ENCODE assay signal across 8 cellular contexts in the genomic region with DNA sequence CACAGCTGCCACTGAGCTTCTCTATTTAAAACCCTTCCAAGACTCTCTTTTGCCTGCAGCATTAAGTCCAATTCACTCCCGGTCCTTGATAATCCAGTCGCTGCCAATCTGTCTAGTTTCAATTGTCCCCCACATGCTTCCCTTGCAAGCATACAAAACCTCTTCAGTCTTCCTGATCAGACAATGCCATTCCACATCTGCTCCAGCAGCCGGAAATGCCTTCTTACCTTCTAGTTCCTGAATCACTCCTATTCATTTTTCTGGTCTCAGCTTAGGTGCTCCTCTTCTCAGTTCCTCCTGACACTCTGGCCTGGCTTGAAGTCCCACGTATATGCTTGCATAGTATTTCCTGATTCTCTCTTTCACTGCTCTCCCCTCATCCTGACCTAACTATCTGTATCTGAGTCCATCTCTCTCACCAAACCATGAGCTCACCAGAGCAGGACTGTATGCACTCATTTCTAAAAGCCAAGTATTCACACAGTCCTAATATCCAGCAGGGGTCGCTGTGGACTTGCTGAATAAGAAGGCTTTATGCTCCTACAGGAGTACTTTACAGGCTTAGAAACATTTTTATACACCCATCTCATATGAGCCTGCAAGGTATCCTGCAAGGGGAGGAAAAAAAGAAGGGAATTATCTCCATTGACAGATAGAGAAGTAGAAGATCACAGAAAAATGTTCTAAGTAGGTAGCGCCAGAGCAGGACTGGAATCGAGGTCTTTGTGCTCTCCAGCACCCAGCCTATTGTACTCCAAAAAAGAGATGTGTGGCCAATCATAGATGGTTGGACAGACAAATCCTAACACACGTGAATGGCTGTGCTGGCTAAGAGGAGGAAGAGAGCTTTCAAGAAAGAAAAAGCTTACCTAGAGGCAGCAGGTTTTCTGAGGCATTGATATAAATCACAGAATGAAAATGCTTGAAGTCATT. TPM values are rescaled to one million over a fixed set of nuclear protein-coding genes. Genes with fewer than 3 reads are reported as not detected.
DNase-seq lines count a peak whose midpoint lies in the region; ATAC-seq and TF ChIP-seq lines count a peak whose summit lies in the region.

No MANE protein-coding gene starts in this region.

- 0 out of 2 replicates have a peak, but pooled peaks cover 6% of the 10 kb centered on the region for H3K4me1 ChIP-seq in Caco-2

- no peaks in the 10 kb centered on the region for H3K27me3 ChIP-seq in Caco-2 (replicated peaks; ENCODE audit: control insufficient read depth, insufficient read depth, low read length)

- POLR2A ChIA-PET in Caco-2 (lab: Charles Lee) = interaction anchor here (0.6 kb wide), 1 partner anchor 182 kb away, joined by 3 read pairs; no protein-coding TSS in a partner anchor

- intact Hi-C loops in Caco-2 (cut with micrococcal nuclease; ENCODE audit: unreplicated experiment) = loop anchor here (1.0 kb wide), 3 partner anchors 103 to 319 kb away; no protein-coding TSS in a partner anchor
- intact Hi-C loops in cardiac septum (cut with DNase I) = loop anchor here (2.0 to 10.0 kb wide), 3 partner anchors 103 to 319 kb away; no protein-coding TSS in a partner anchor

- TF ChIP-seq CTCF in Caco-2 (IDR thresholded peaks at IDR 0.05; ENCODE audit: insufficient read depth in 1 of 2, low read depth in 1 of 2, low read length in 1 of 2, severe bottlenecking in 1 of 2, unreplicated experiment in 1 of 2) = peak; percentile 96

- CTCF ChIA-PET in Caco-2 (lab: Charles Lee) = interaction anchor here (0.6 to 2.8 kb wide), 30 partner anchors 10 to 455 kb away, joined by 3 to 34 read pairs (median 4); a partner anchor contains a TSS

- H3K27ac Mint-ChIP-seq in Caco-2 (ENCODE audit: unreplicated experiment) = no peak overlapping the region
- no peak overlapping the region for H3K27ac Mint-ChIP-seq in activated naive CD8-positive, alpha-beta T cell treated with anti-CD3 and anti-CD28 coated beads, Interleukin-2, amount 50 U/mL, for 24 hours

- peak; percentile 61 for ATAC-seq in GM21786 (IDR thresholded peaks at IDR 0.05; ENCODE audit: unreplicated experiment)
- ATAC-seq in activated naive CD8-positive, alpha-beta T cell treated with anti-CD3 and anti-CD28 coated beads, Interleukin-2, amount 50 U/mL, for 24 hours = peak; percentile 52
- no peak for ATAC-seq in HG03457 (IDR thresholded peaks at IDR 0.05; ENCODE audit: unreplicated experiment)

- no peak overlapping the region for H3K4me3 ChIP-seq in Caco-2 (ENCODE audit: low read depth, low read length)

- no peaks in the 10 kb centered on the region for H3K4me1 Mint-ChIP-seq in Caco-2 (ENCODE audit: low read depth, unreplicated experiment)
- peaks cover 28% of the 10 kb centered on the region for H3K4me1 Mint-ChIP-seq in activated naive CD8-positive, alpha-beta T cell treated with anti-CD3 and anti-CD28 coated beads, Interleukin-2, amount 50 U/mL, for 24 hours

- H3K4me3 Mint-ChIP-seq in Caco-2 (ENCODE audit: unreplicated experiment) = no peak overlapping the region
- no peak overlapping the region for H3K4me3 Mint-ChIP-seq in activated naive CD8-positive, alpha-beta T cell treated with anti-CD3 and anti-CD28 coated beads, Interleukin-2, amount 50 U/mL, for 24 hours

- H3K36me3 Mint-ChIP-seq in Caco-2 (ENCODE audit: insufficient read depth, unreplicated experiment) = no peaks in the 10 kb centered on the region
- H3K36me3 Mint-ChIP-seq in activated naive CD8-positive, alpha-beta T cell treated with anti-CD3 and anti-CD28 coated beads, Interleukin-2, amount 50 U/mL, for 24 hours (ENCODE audit: low read depth) = peaks cover 4% of the 10 kb centered on the region

- no peaks in the 10 kb centered on the region for H3K9me3 Mint-ChIP-seq in Caco-2 (ENCODE audit: unreplicated experiment)
- H3K9me3 Mint-ChIP-seq in activated naive CD8-positive, alpha-beta T cell treated with anti-CD3 and anti-CD28 coated beads, Interleukin-2, amount 50 U/mL, for 24 hours = no peaks in the 10 kb centered on the region

- H3K36me3 ChIP-seq in Caco-2 (ENCODE audit: control insufficient read depth, insufficient read depth, low read length) = no peaks in the 10 kb centered on the region

- peak; percentile 84 for DNase-seq in Caco-2
- DNase-seq in NCI-H1417 (lab: John Stamatoyannopoulos, UW) = peak; percentile 64 to 95 (median 86)
- peak; percentile 63 for DNase-seq in SKM-1 treated with dmso at 0.1 percent for 144 hours (lab: John Stamatoyannopoulos, UW; ENCODE audit: unreplicated experiment)
- DNase-seq in activated naive CD8-positive, alpha-beta T cell treated with anti-CD3 and anti-CD28 coated beads, Interleukin-2, amount 50 U/mL, for 24 hours = peak; percentile 65
- peak; percentile 76 for DNase-seq in cardiac septum (ENCODE audit: low spot score)
- DNase-seq in putamen (ENCODE audit: low spot score) = peak; percentile 84

- no peaks in the 10 kb centered on the region for H3K9me3 ChIP-seq in Caco-2

- no TSS peak for BruUV-seq in Caco-2 (replicated peaks; lab: Mats Ljungman, UMichigan)

- no peaks in the 10 kb centered on the region for H3K27me3 Mint-ChIP-seq in Caco-2 (ENCODE audit: insufficient read depth, unreplicated experiment)
- H3K27me3 Mint-ChIP-seq in activated naive CD8-positive, alpha-beta T cell treated with anti-CD3 and anti-CD28 coated beads, Interleukin-2, amount 50 U/mL, for 24 hours = no peaks in the 10 kb centered on the region

RNA-seq across cellular contexts. Expression of a gene that starts 19.2 kb away (rescaled TPM):
- 9.7 and 11.9 TPM in 2 replicates for total RNA-seq in Caco-2 (2022)
- total RNA-seq in cardiac septum = 5.2 TPM

RNA-seq across cellular contexts. Expression of a gene that starts 19.4 kb away (rescaled TPM):
- total RNA-seq in Caco-2 (2022) = 309 and 328 TPM in 2 replicates
- 86.9 TPM for total RNA-seq in cardiac septum

RNA-seq across cellular contexts. Expression of a gene that starts 59.0 kb away (rescaled TPM):
- total RNA-seq in Caco-2 (2022) (19.3 and 21.8 TPM in 2 replicates), cardiac septum (9.3 TPM)
